ENCODE assay signal across 8 cellular contexts in the genomic region with DNA sequence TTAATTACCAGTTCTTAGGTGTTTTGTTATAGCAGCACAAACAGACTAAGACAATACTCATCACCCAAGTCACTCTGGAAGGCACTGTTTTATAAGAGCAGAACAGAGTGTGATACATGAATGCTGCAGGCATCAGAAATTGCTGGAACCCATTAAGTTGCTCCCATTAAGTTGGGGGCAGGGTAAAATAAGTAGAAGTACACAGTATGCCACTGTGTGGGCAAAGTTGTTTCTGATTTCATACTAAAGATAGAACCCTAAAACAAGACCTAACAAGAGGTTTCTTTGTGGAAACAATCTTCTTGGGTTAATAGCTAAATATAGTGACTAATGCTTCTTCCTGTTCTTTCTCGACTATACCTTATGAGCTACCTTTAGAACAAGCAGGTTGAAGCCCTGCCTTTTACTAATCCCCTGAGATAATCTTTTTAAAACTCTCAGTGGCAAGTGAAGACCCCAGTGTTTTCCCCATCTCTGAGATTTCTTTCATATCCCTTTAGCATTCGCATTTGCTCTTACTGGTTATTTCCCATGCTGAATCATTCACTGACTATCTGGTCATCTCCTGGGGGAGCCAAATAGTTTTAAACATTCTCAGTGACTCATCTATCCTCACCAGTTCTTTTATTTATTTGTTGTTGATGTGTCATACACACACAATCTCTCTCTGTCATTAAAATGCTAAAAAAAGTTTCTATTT. TPM values are rescaled to one million over a fixed set of nuclear protein-coding genes. Genes with fewer than 3 reads are reported as not detected.
A peak's percentile ranks its signal among the peaks of the same experiment; 100 is the strongest.
DNase-seq lines count a peak whose midpoint lies in the region; ATAC-seq and TF ChIP-seq lines count a peak whose summit lies in the region.

No MANE protein-coding gene starts in this region.

- no peak for TF ChIP-seq EP300 in stomach (IDR thresholded peaks at IDR 0.05)

- no peaks in the 10 kb centered on the region for H3K27me3 Mint-ChIP-seq in type B pancreatic cell

- no peaks in the 10 kb centered on the region for H3K9me3 ChIP-seq in A673 (ENCODE audit: low read depth, low read length, poor library complexity, severe bottlenecking)
- H3K9me3 ChIP-seq in stomach, result peaks cover 0 to 4% (median 0%) of the 10 kb centered on the region in 4 donors

- no peaks in the 10 kb centered on the region for H3K4me1 Mint-ChIP-seq in type B pancreatic cell (ENCODE audit: unreplicated experiment)

- H3K9me3 Mint-ChIP-seq in type B pancreatic cell, result no peaks in the 10 kb centered on the region

- no peaks in the 10 kb centered on the region for H3K4me1 ChIP-seq in A673 (ENCODE audit: insufficient read depth, low read length, poor library complexity, severe bottlenecking)
- no peaks in the 10 kb centered on the region for H3K4me1 ChIP-seq in stomach

- intact Hi-C loops in A673 (cut with micrococcal nuclease; ENCODE audit: unreplicated experiment) (no loop called here), stomach (cut with DNase I; ENCODE audit: low total_unique reads) (no loop called here)

- POLR2A ChIA-PET in A673 (lab: Charles Lee; ENCODE audit: low non-redundant PET), result interaction anchor here (0.6 kb wide), 1 partner anchor 926 kb away, joined by 3 read pairs; no protein-coding TSS in a partner anchor

- BruUV-seq in A673 (replicated peaks; lab: Mats Ljungman, UMichigan), result no TSS peak

- DNase-seq in A673 (ENCODE audit: low spot score) (peak; percentile 59), dedifferentiated amniotic fluid mesenchymal stem cell (ENCODE audit: extremely low spot score) (peak; percentile 91), stomach (no peak), type B pancreatic cell (ENCODE audit: extremely low spot score, unreplicated experiment) (no peak), caudate nucleus (lab: John Stamatoyannopoulos, UW) (no peak), NOMO-1 treated with DMSO at 0.1 percent for 48 hours (lab: John Stamatoyannopoulos, UW; ENCODE audit: unreplicated experiment) (no peak)

- H3K4me3 ChIP-seq in A673 (ENCODE audit: low read depth, low read length, poor library complexity, severe bottlenecking) (no peak overlapping the region), stomach (no peak overlapping the region)

- peak; percentile 62 for ATAC-seq in GM19372 (IDR thresholded peaks at IDR 0.05; ENCODE audit: low read depth, unreplicated experiment)
- ATAC-seq in HG03378 (IDR thresholded peaks at IDR 0.05; ENCODE audit: unreplicated experiment), result peak; percentile 84

- H3K27me3 ChIP-seq in A673 (replicated peaks; ENCODE audit: insufficient read depth, low read depth, low read length, poor library complexity) (no peaks in the 10 kb centered on the region), stomach (no peaks in the 10 kb centered on the region)

- TF ChIP-seq CTCF in A673 (conservative IDR thresholded peaks at IDR 0.05; ENCODE audit: low read depth, low read length), result no peak
- no peak for TF ChIP-seq CTCF in stomach (IDR thresholded peaks at IDR 0.05)
- TF ChIP-seq CTCF in type B pancreatic cell (conservative IDR thresholded peaks at IDR 0.05), result no peak

- WGBS in stomach, 5 donors, result 46 to 60% (median 52%) methylated on average over 2 of the region's 2 CpGs

- TF ChIP-seq POLR2A in stomach (IDR thresholded peaks at IDR 0.05), result no peak

- H3K36me3 ChIP-seq in A673 (ENCODE audit: insufficient read depth, low read length, poor library complexity, severe bottlenecking) (no peaks in the 10 kb centered on the region), stomach (no peaks in the 10 kb centered on the region)

- H3K27ac ChIP-seq in A673 (ENCODE audit: low read depth, low read length, poor library complexity, severe bottlenecking), result no peak overlapping the region
- H3K27ac ChIP-seq in stomach, result peak overlapping the region in 4 of 5 donors; percentile 33 to 51 (median 42)
- no peak overlapping the region for H3K27ac ChIP-seq in caudate nucleus (ENCODE audit: low read depth, low read length)

- no peak overlapping the region for H3K4me3 Mint-ChIP-seq in type B pancreatic cell

- CTCF ChIA-PET in A673 (lab: Charles Lee), result no interaction called here

- H3K36me3 Mint-ChIP-seq in type B pancreatic cell, result no peaks in the 10 kb centered on the region

- H3K27ac Mint-ChIP-seq in type B pancreatic cell, result no peak overlapping the region

RNA-seq across cellular contexts. Expression of a gene that starts 52.3 kb away (rescaled TPM):
- total RNA-seq in A673 (2021), result 1.3 and 1.6 TPM in 2 replicates
- 100 to 1,000 TPM in 1 of 5 donors, 10 to 100 TPM in 4; 42.0 to 111 (median 71.3) TPM for total RNA-seq in stomach
- 10 to 100 TPM; 13.5 to 55.8 (median 25.5) TPM for polyA plus RNA-seq in stomach
- 4.4 and 16.4 TPM in 2 replicates for total RNA-seq in type B pancreatic cell (ENCODE audit: low replicate concordance)

RNA-seq across cellular contexts. Expression of a gene that starts 52.4 kb away (rescaled TPM):
- total RNA-seq in A673 (2021) (9.1 and 9.4 TPM in 2 replicates), stomach (10 to 100 TPM in 4 of 5 donors, 1 to 10 TPM in 1; 2.3 to 30.9 (median 18.7) TPM), type B pancreatic cell (ENCODE audit: low replicate concordance) (6.4 and 8.1 TPM in 2 replicates)
- polyA plus RNA-seq in stomach, result 10 to 100 TPM in 2 of 3 donors, 1 to 10 TPM in 1; 9.6 to 20.5 (median 13.0) TPM

Comparison
In these comparisons a context has a peak if more than half of its experiments do, and no peak if none do; other contexts are left out.
1. DNase-seq: peak in A673 (single experiment) and dedifferentiated amniotic fluid mesenchymal stem cell (single experiment); none in stomach (single experiment), type B pancreatic cell (single experiment), caudate nucleus (0 of 61) and NOMO-1 treated with DMSO at 0.1 percent for 48 hours (single experiment).
2. H3K27ac ChIP-seq: peak in stomach (4 of 5); none in A673 (single experiment) and caudate nucleus (single experiment).